ENCODE assay signal across 1 cellular context in the genomic region with DNA sequence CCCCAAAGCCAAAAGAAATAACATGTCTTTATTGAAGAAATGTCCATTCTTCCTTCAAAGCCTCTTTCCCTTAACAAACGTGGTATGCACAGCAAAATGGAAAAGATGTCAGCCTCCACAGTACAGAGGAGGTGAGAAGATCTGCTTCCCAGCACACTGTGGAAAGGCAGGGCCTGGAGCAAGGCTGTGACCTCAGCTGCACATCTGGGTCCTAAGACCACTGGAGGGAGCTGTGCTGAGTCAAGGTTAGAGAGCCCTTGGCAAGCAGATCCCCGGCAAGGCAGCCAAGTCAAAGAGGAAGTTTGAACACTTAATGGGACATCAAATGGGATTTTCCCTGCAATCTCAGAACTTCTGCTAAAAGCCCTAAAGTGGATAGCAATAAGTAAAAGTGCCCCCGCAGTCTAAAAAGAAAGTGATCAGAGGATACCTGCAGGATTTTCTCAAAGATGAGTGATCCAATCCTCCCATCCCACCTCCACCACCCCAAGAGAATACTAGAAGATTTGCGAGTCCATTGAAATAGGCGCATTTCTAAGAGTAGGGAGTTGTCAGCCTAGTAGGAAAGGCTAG.
TF ChIP-seq lines count a peak whose summit lies in the region.

No MANE protein-coding gene starts in this region.

TF ChIP-seq in IMR-90, 13 proteins besides CTCF, POLR2A, EP300 and RAD21 (continued from another document):
- TF ChIP-seq, protein P1, sequence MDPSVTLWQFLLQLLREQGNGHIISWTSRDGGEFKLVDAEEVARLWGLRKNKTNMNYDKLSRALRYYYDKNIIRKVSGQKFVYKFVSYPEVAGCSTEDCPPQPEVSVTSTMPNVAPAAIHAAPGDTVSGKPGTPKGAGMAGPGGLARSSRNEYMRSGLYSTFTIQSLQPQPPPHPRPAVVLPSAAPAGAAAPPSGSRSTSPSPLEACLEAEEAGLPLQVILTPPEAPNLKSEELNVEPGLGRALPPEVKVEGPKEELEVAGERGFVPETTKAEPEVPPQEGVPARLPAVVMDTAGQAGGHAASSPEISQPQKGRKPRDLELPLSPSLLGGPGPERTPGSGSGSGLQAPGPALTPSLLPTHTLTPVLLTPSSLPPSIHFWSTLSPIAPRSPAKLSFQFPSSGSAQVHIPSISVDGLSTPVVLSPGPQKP (IDR thresholded peaks at IDR 0.05; ENCODE audit: borderline replicate concordance, low read depth, low read length): no peak
